ENCODE assay signal across 16 cellular contexts in the genomic region with DNA sequence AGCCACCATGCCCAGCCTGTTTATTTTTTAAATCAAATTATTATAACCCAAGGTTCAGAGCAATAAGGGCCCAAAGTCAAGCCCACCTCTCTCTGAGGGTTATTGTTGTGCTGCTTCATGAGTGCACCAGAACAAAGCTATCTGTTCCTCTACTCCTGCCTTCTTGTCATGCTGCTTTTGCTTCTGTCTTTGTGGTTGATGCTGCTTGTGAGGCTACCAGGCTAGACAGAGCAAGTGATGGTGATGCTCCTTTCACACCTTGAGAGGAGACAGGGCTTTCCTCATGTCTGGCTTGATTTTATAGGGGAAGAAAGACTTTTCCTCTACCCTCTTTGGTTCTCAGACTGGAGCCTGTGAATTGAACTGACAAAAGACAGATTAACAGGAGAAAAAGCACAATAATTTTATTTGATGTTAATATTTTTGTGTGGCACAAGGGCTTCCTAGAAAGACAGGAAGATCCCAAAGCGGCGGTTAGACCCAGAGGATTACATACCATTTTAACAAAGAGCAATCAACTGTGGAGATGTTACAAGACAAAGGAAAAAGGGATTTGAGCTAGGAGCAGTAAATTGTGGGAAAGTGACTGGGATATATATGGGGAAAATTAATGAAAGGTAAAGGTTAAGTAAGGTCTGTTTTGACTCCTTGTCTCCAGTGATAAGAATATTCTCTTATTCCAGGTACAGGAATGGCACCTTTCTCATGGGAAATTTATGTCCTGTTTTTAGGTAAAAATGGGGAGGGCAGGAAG. TPM values are rescaled to one million over a fixed set of nuclear protein-coding genes. Genes with fewer than 3 reads are reported as not detected.
DNase-seq lines count a peak whose midpoint lies in the region; ATAC-seq lines count a peak whose summit lies in the region.
"Had no signal": no experiment of that assay in that cellular context is flagged by ENCODE, and none has a peak within 500 bp of the region (broad histone marks: within the 10 kb centered on the region; RNA-seq: fewer than 3 reads in every experiment).

No MANE protein-coding gene starts in this region.

- H3K9me3 Mint-ChIP-seq in activated CD4-positive, alpha-beta T cell treated with anti-CD3 and anti-CD28 coated beads, Interleukin-2, amount 10 ng/mL, durations not matched to agents 7 days and 5 days = peaks cover 33% of the 10 kb centered on the region
- peaks cover 2% of the 10 kb centered on the region for H3K9me3 Mint-ChIP-seq in memory B cell

- CTCF ChIA-PET in activated CD4-positive, alpha-beta T cell treated with anti-CD3 and anti-CD28 coated beads, Interleukin-2, amount 10 ng/mL, durations not matched to agents 7 days and 5 days (lab: Charles Lee) = interaction anchor here (3.7 to 24.7 kb wide), 2 partner anchors 9 to 38 kb away, joined by 19 to 350 read pairs; no protein-coding TSS in a partner anchor

- H3K36me3 Mint-ChIP-seq in activated CD4-positive, alpha-beta T cell treated with anti-CD3 and anti-CD28 coated beads, Interleukin-2, amount 10 ng/mL, durations not matched to agents 7 days and 5 days (ENCODE audit: low read depth) = peaks cover 56% of the 10 kb centered on the region
- no peaks in the 10 kb centered on the region for H3K36me3 Mint-ChIP-seq in memory B cell

- intact Hi-C loops in Right ventricle myocardium superior (cut with DNase I) = loop anchor here (10.0 kb wide), 1 partner anchor 196 kb away; no protein-coding TSS in a partner anchor

- POLR2A ChIA-PET in activated CD4-positive, alpha-beta T cell treated with anti-CD3 and anti-CD28 coated beads, Interleukin-2, amount 10 ng/mL, durations not matched to agents 7 days and 5 days (lab: Charles Lee) = no interaction called here

- DNase-seq in activated CD4-positive, alpha-beta T cell treated with anti-CD3 and anti-CD28 coated beads, Interleukin-2, amount 10 ng/mL, durations not matched to agents 7 days and 5 days = no peak
- DNase-seq in activated CD4-positive, alpha-beta T cell treated with anti-CD3 and anti-CD28 coated beads, Interleukin-2, amount 50 U/mL, for 4 hours = no peak
- DNase-seq in memory B cell (ENCODE audit: low spot score in 2 of 2) (no peak), NCI-H2107 treated with DMSO at 0.1 percent for 48 hours (lab: John Stamatoyannopoulos, UW; ENCODE audit: unreplicated experiment) (no peak), Right ventricle myocardium superior (no peak), EL (no peak)
- DNase-seq: adrenal gland; NCI-H1092; NCI-H345; OCI-M1; stimulated activated CD4-positive, alpha-beta T cell treated with anti-CD3 and anti-CD28 coated beads, Interleukin-4, amount 100 ng/mL, for 4 hours; uterus had no signal

- peak overlapping the region; percentile 55 for H3K27ac Mint-ChIP-seq in activated CD4-positive, alpha-beta T cell treated with anti-CD3 and anti-CD28 coated beads, Interleukin-2, amount 10 ng/mL, durations not matched to agents 7 days and 5 days
- peak overlapping the region; percentile 67 for H3K27ac Mint-ChIP-seq in memory B cell
- H3K27ac Mint-ChIP-seq: WTC11 had no signal

- ATAC-seq in GM19328 (IDR thresholded peaks at IDR 0.05; ENCODE audit: unreplicated experiment) (peak; percentile 28), HG03354 (IDR thresholded peaks at IDR 0.05; ENCODE audit: poor library complexity, severe bottlenecking, unreplicated experiment) (peak; percentile 29), memory B cell (ENCODE audit: low read depth) (peak; percentile 29), Right ventricle myocardium superior (ENCODE audit: poor library complexity) (no peak)
- ATAC-seq: WTC11 had no signal

- peaks cover 91% of the 10 kb centered on the region for H3K4me1 Mint-ChIP-seq in activated CD4-positive, alpha-beta T cell treated with anti-CD3 and anti-CD28 coated beads, Interleukin-2, amount 10 ng/mL, durations not matched to agents 7 days and 5 days
- H3K4me1 Mint-ChIP-seq in memory B cell = peaks cover 53% of the 10 kb centered on the region

- H3K27me3 Mint-ChIP-seq in activated CD4-positive, alpha-beta T cell treated with anti-CD3 and anti-CD28 coated beads, Interleukin-2, amount 10 ng/mL, durations not matched to agents 7 days and 5 days = no peaks in the 10 kb centered on the region
- no peaks in the 10 kb centered on the region for H3K27me3 Mint-ChIP-seq in memory B cell

- no peak overlapping the region for H3K4me3 Mint-ChIP-seq in activated CD4-positive, alpha-beta T cell treated with anti-CD3 and anti-CD28 coated beads, Interleukin-2, amount 10 ng/mL, durations not matched to agents 7 days and 5 days
- peak overlapping the region; percentile 61 for H3K4me3 Mint-ChIP-seq in memory B cell
- H3K4me3 Mint-ChIP-seq: WTC11 had no signal

RNA-seq across cellular contexts. Expression of a gene that starts 4.4 kb away (rescaled TPM):
- total RNA-seq in activated CD4-positive, alpha-beta T cell treated with anti-CD3 and anti-CD28 coated beads, Interleukin-2, amount 10 ng/mL, durations not matched to agents 7 days and 5 days = under 1 TPM; 0.17 TPM
- total RNA-seq in Right ventricle myocardium superior = 0.65 TPM
- total RNA-seq: endothelial cell of umbilical vein, WTC11 had no signal
